22 cellular contexts compared by ENCODE assay signal in the genomic region with DNA sequence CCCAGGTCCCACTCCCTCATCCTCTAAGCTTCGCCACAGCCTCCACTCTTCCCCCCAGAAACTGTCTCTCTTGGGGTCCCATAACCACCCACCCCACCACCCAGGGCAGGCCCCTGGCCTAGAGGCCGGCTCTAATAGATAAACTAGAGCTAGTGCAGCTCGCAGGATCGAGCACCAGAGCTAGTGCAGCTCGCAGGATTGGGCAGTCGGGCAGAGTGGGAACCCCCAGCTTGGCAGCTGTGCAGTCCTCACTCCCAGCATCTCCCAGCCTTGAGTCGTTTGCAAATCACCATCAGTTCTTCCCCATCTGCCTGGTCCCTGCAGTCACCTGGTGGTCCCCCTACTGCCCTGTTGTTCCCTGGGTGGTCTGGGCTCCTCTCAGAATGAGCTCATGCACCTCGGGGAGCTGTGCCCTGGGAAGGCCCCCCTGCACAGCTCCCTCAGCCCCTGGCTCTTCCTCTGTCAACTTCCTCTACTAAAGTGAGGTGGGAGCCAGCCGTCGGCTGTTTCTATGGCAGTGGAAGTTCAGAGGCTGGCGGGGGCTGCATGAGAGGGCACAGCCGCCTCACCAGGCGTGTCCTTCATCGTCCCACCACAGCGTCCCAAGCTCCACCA. TPM values are rescaled to one million over a fixed set of nuclear protein-coding genes. Genes with fewer than 3 reads are reported as not detected.
A peak's percentile ranks its signal among the peaks of the same experiment; 100 is the strongest.
DNase-seq lines count a peak whose midpoint lies in the region; TF ChIP-seq lines count a peak whose summit lies in the region.
"Had no signal": no experiment of that assay in that cellular context is flagged by ENCODE, and none has a peak within 500 bp of the region (broad histone marks: within the 10 kb centered on the region; RNA-seq: fewer than 3 reads in every experiment).

No MANE protein-coding gene starts in this region.

- H3K4me3 Mint-ChIP-seq in endodermal cell = no peak overlapping the region
- H3K4me3 Mint-ChIP-seq in type B pancreatic cell = no peak overlapping the region
- H3K4me3 Mint-ChIP-seq: CD4-positive, alpha-beta memory T cell; IgD-negative memory B cell had no signal

- in situ Hi-C loops in KBM-7 (cut with MboI; ENCODE audit: low pct_unique_long_range_greater_than_20kb, low sequenced_read_pairs) = no loop called here

- H3K9ac ChIP-seq in endodermal cell (ENCODE audit: extremely low read depth, low read length, poor library complexity, severe bottlenecking) = no peak overlapping the region

- 87 to 93% methylated on average over 11 to 15 of the region's 15 CpGs for WGBS in endodermal cell (ENCODE audit: insufficient coverage in 1 of 2, insufficient read length in 1 of 2), 2 experiments

- peak; percentile 17 for DNase-seq in activated CD8-positive, alpha-beta memory T cell treated with anti-CD3 and anti-CD28 coated beads for 24 hours
- no peak for DNase-seq in activated CD8-positive, alpha-beta memory T cell treated with anti-CD3 and anti-CD28 coated beads, Interleukin-2, amount 50 U/mL, for 4 hours
- DNase-seq in endodermal cell (peak; percentile 35), mesenteric fat pad (ENCODE audit: low spot score) (peak; percentile 84), type B pancreatic cell (ENCODE audit: extremely low spot score, unreplicated experiment) (peak; percentile 58), KBM-7 (no peak), AG08396 (ENCODE audit: low spot score) (no peak)
- DNase-seq in activated T-cell treated with anti-CD3 and anti-CD28 coated beads, Interleukin-2, amount 50 U/mL, for 1 hour = no peak
- DNase-seq: BE2C; CD4-positive, alpha-beta memory T cell; DND-41; HCEC 1CT; MV-4-11; NCI-H1436; NCI-H2029 treated with DMSO at 0.1 percent for 48 hours; NCI-H2171 treated with DMSO at 0.1 percent for 48 hours; NCI-H510A; NCI-H774; PC-3 had no signal

- H3K4me1 Mint-ChIP-seq in endodermal cell (peaks cover 9% of the 10 kb centered on the region), type B pancreatic cell (ENCODE audit: unreplicated experiment) (peaks cover 26% of the 10 kb centered on the region)
- H3K4me1 Mint-ChIP-seq: CD4-positive, alpha-beta memory T cell; IgD-negative memory B cell had no signal

- H3K4me1 ChIP-seq in endodermal cell (ENCODE audit: control insufficient read depth, insufficient read depth, low read length) = no peaks in the 10 kb centered on the region
- H3K4me1 ChIP-seq: BE2C had no signal

- no peaks in the 10 kb centered on the region for H3K36me3 Mint-ChIP-seq in endodermal cell (ENCODE audit: low read depth)
- no peaks in the 10 kb centered on the region for H3K36me3 Mint-ChIP-seq in type B pancreatic cell
- H3K36me3 Mint-ChIP-seq: CD4-positive, alpha-beta memory T cell; IgD-negative memory B cell had no signal

- H3K36me3 ChIP-seq in endodermal cell (ENCODE audit: control insufficient read depth, insufficient read depth, low read length) = no peaks in the 10 kb centered on the region
- H3K36me3 ChIP-seq: BE2C had no signal

- peaks cover 1% of the 10 kb centered on the region for H3K9me3 ChIP-seq in endodermal cell (ENCODE audit: control insufficient read depth, low read length)
- H3K9me3 ChIP-seq: BE2C had no signal

- H3K27ac ChIP-seq in endodermal cell (ENCODE audit: low read depth, low read length) = no peak overlapping the region
- H3K27ac ChIP-seq: 22Rv1, RWPE1 had no signal

- H3K27me3 Mint-ChIP-seq in endodermal cell (ENCODE audit: insufficient read depth) (peaks cover 5% of the 10 kb centered on the region), type B pancreatic cell (peaks cover 3% of the 10 kb centered on the region)

- TF ChIP-seq CTCF in endodermal cell (conservative IDR thresholded peaks at IDR 0.05) (no peak), type B pancreatic cell (conservative IDR thresholded peaks at IDR 0.05) (no peak)

- H3K27ac Mint-ChIP-seq in endodermal cell (no peak overlapping the region), type B pancreatic cell (no peak overlapping the region)
- H3K27ac Mint-ChIP-seq: CD4-positive, alpha-beta memory T cell; IgD-negative memory B cell had no signal

- H3K27me3 ChIP-seq in endodermal cell (ENCODE audit: control insufficient read depth, insufficient read depth, low read length, poor library complexity, severe bottlenecking) = no peaks in the 10 kb centered on the region

- peaks cover 1% of the 10 kb centered on the region for H3K9me3 Mint-ChIP-seq in endodermal cell
- no peaks in the 10 kb centered on the region for H3K9me3 Mint-ChIP-seq in type B pancreatic cell

- no peak overlapping the region for H3K4me3 ChIP-seq in endodermal cell (ENCODE audit: low read length)

RNA-seq across cellular contexts. Expression of gene SHANK2, which starts 15.5 kb away (rescaled TPM):
- total RNA-seq in endodermal cell = 10 to 100 TPM; 22.3 to 49.6 TPM
- polyA plus RNA-seq in endodermal cell (2013, experiment 1 of 2) = 6.4 TPM
- polyA plus RNA-seq in endodermal cell (2013, experiment 2 of 2) = 7.0 TPM
- total RNA-seq in mesenteric fat pad = 2.0 TPM
- 25.9 and 49.4 TPM in 2 replicates for total RNA-seq in type B pancreatic cell (ENCODE audit: low replicate concordance)
- total RNA-seq: CD4-positive, alpha-beta memory T cell had no signal
- polyA plus RNA-seq: CD4-positive, alpha-beta memory T cell; IgD-negative memory B cell had no signal

Comparison
In these comparisons a context has a peak if more than half of its experiments do, and no peak if none do; other contexts are left out.
1. DNase-seq: peak in activated CD8-positive, alpha-beta memory T cell treated with anti-CD3 and anti-CD28 coated beads for 24 hours (single experiment), endodermal cell (single experiment), mesenteric fat pad (single experiment) and type B pancreatic cell (single experiment); none in activated CD8-positive, alpha-beta memory T cell treated with anti-CD3 and anti-CD28 coated beads, Interleukin-2, amount 50 U/mL, for 4 hours (single experiment), KBM-7 (single experiment), AG08396 (single experiment) and activated T-cell treated with anti-CD3 and anti-CD28 coated beads, Interleukin-2, amount 50 U/mL, for 1 hour (single experiment).